ENCODE assay signal across 13 cellular contexts in the genomic region with DNA sequence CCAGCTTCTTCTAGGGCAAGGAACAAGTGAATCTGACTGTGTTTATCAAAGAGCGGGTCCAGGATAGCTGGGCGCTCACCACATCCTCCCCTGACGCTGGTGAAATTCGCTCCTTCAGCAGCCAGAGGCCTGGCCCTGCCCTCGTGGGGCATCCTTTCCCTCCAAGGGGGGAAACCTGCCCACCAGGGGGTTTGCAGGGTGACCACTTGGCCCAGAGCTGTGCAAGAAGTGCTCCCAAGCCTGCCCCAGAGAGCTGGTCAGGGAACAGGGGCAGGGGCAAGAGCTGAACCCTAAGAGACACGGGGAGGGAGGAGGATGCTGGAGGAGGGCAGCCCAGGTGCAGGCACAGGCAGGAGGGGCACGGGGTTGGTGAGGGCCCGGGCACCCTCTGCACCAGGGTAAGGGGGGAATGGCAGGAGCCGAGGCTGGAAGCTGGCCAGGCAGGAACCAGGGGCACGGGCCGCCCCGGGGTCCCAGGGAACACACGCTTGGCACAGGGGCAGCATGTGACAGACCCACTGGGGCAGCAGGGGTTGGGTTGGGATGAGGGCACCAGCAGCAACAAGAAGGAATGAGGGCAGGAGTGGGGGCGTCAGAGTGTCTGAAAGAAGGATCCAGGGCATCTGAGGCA.
DNase-seq lines count a peak whose midpoint lies in the region; ATAC-seq and TF ChIP-seq lines count a peak whose summit lies in the region.
"Had no signal": no experiment of that assay in that cellular context is flagged by ENCODE, and none has a peak within 500 bp of the region (broad histone marks: within the 10 kb centered on the region; RNA-seq: fewer than 3 reads in every experiment).

No MANE protein-coding gene starts in this region.

- no peak for DNase-seq in stimulated activated naive CD8-positive, alpha-beta T cell treated with anti-CD3 and anti-CD28 coated beads, Interleukin-15, Interleukin-2, amounts not matched to agents 100 U/mL and 50 U/mL, for 24 hours
- peak; percentile 21 for DNase-seq in activated naive CD8-positive, alpha-beta T cell treated with anti-CD3 and anti-CD28 coated beads, Interleukin-2, amount 50 U/mL, for 24 hours
- no peak for DNase-seq in nephron progenitor cell
- no peak for DNase-seq in NCI-H1417 treated with DMSO at 0.1 percent for 48 hours (lab: John Stamatoyannopoulos, UW)
- no peak for DNase-seq in DMS 273 (lab: John Stamatoyannopoulos, UW; ENCODE audit: unreplicated experiment)
- DNase-seq in AG20443 (ENCODE audit: low spot score): no peak
- DNase-seq: COR-L47, erythroblast, gastrocnemius medialis, NCI-H187, NCI-H345, PC-9 had no signal

- H3K36me3 Mint-ChIP-seq in stimulated activated naive CD8-positive, alpha-beta T cell treated with anti-CD3 and anti-CD28 coated beads, Interleukin-15, Interleukin-2, amounts not matched to agents 100 ng/mL and 50 ng/mL, for 24 hours (ENCODE audit: low read depth): no peaks in the 10 kb centered on the region
- H3K36me3 Mint-ChIP-seq in activated naive CD8-positive, alpha-beta T cell treated with anti-CD3 and anti-CD28 coated beads, Interleukin-2, amount 50 U/mL, for 24 hours (ENCODE audit: low read depth): no peaks in the 10 kb centered on the region
- H3K36me3 Mint-ChIP-seq in nephron progenitor cell (ENCODE audit: low read depth): no peaks in the 10 kb centered on the region

- no peaks in the 10 kb centered on the region for H3K9me3 Mint-ChIP-seq in stimulated activated naive CD8-positive, alpha-beta T cell treated with anti-CD3 and anti-CD28 coated beads, Interleukin-15, Interleukin-2, amounts not matched to agents 100 ng/mL and 50 ng/mL, for 24 hours
- H3K9me3 Mint-ChIP-seq in activated naive CD8-positive, alpha-beta T cell treated with anti-CD3 and anti-CD28 coated beads, Interleukin-2, amount 50 U/mL, for 24 hours: no peaks in the 10 kb centered on the region
- no peaks in the 10 kb centered on the region for H3K9me3 Mint-ChIP-seq in nephron progenitor cell

- no peak overlapping the region for H3K4me3 Mint-ChIP-seq in stimulated activated naive CD8-positive, alpha-beta T cell treated with anti-CD3 and anti-CD28 coated beads, Interleukin-15, Interleukin-2, amounts not matched to agents 100 ng/mL and 50 ng/mL, for 24 hours
- H3K4me3 Mint-ChIP-seq in activated naive CD8-positive, alpha-beta T cell treated with anti-CD3 and anti-CD28 coated beads, Interleukin-2, amount 50 U/mL, for 24 hours: peak overlapping the region; percentile 22
- no peak overlapping the region for H3K4me3 Mint-ChIP-seq in nephron progenitor cell

- no peaks in the 10 kb centered on the region for H3K27me3 Mint-ChIP-seq in stimulated activated naive CD8-positive, alpha-beta T cell treated with anti-CD3 and anti-CD28 coated beads, Interleukin-15, Interleukin-2, amounts not matched to agents 100 ng/mL and 50 ng/mL, for 24 hours
- peaks cover 5% of the 10 kb centered on the region for H3K27me3 Mint-ChIP-seq in activated naive CD8-positive, alpha-beta T cell treated with anti-CD3 and anti-CD28 coated beads, Interleukin-2, amount 50 U/mL, for 24 hours
- no peaks in the 10 kb centered on the region for H3K27me3 Mint-ChIP-seq in nephron progenitor cell (ENCODE audit: low read depth, poor library complexity)

- peaks cover 63% of the 10 kb centered on the region for H3K4me1 Mint-ChIP-seq in stimulated activated naive CD8-positive, alpha-beta T cell treated with anti-CD3 and anti-CD28 coated beads, Interleukin-15, Interleukin-2, amounts not matched to agents 100 ng/mL and 50 ng/mL, for 24 hours (ENCODE audit: low read depth)
- peaks cover 65% of the 10 kb centered on the region for H3K4me1 Mint-ChIP-seq in activated naive CD8-positive, alpha-beta T cell treated with anti-CD3 and anti-CD28 coated beads, Interleukin-2, amount 50 U/mL, for 24 hours
- H3K4me1 Mint-ChIP-seq in nephron progenitor cell: peaks cover 64% of the 10 kb centered on the region

- ATAC-seq in stimulated activated naive CD8-positive, alpha-beta T cell treated with anti-CD3 and anti-CD28 coated beads, Interleukin-15, Interleukin-2, amounts not matched to agents 100 U/mL and 50 U/mL, for 24 hours: no peak
- no peak for ATAC-seq in activated naive CD8-positive, alpha-beta T cell treated with anti-CD3 and anti-CD28 coated beads, Interleukin-2, amount 50 U/mL, for 24 hours
- ATAC-seq: gastrocnemius medialis had no signal

- H3K27ac Mint-ChIP-seq in stimulated activated naive CD8-positive, alpha-beta T cell treated with anti-CD3 and anti-CD28 coated beads, Interleukin-15, Interleukin-2, amounts not matched to agents 100 ng/mL and 50 ng/mL, for 24 hours: peak overlapping the region; percentile 26
- H3K27ac Mint-ChIP-seq in activated naive CD8-positive, alpha-beta T cell treated with anti-CD3 and anti-CD28 coated beads, Interleukin-2, amount 50 U/mL, for 24 hours: peak overlapping the region; percentile 74
- peak overlapping the region; percentile 48 for H3K27ac Mint-ChIP-seq in nephron progenitor cell

- no peak for TF ChIP-seq CTCF in nephron progenitor cell (IDR thresholded peaks at IDR 0.05)
